Comparison of ENCODE assay signal across 32 cellular contexts in genomic region chr5:6700074-6700685, GRCh38.
"Had no signal": no experiment of that assay in that cellular context is flagged by ENCODE, and none has a peak within 500 bp of the region (broad histone marks: within the 10 kb centered on the region; RNA-seq: fewer than 3 reads in every experiment).

No MANE protein-coding gene starts in this region.

- H3K36me3 Mint-ChIP-seq: naive thymus-derived CD4-positive, alpha-beta T cell; stimulated activated memory B cell treated with anti-CD40 and anti-IgM and Interleukin-4, amounts not matched to agents 10 μg/mL and 1 μg/mL and 100 μg/mL, for 72 hours had no signal

- DNase-seq: activated B cell treated with CpG ODN at 0.5 μM for 24 hours; activated CD4-positive, alpha-beta T cell treated with anti-CD3 and anti-CD28 coated beads for 36 hours; activated CD4-positive, alpha-beta T cell treated with anti-CD3 and anti-CD28 coated beads, Interleukin-2, amount 50 U/mL, for 4 hours; activated effector memory CD4-positive, alpha-beta T cell treated with Interleukin-2 at 50 U/mL for 16 hours; activated naive CD4-positive, alpha-beta T cell treated with Interleukin-2 at 50 U/mL for 16 hours; activated T-cell treated with anti-CD3 and anti-CD28 coated beads for 4 hours; anterior cingulate cortex; central memory CD4-positive, alpha-beta T cell; esophagus squamous epithelium; hippocampal formation; immature natural killer cell; kidney; midbrain; naive thymus-derived CD4-positive, alpha-beta T cell; occipital lobe; stimulated activated CD4-positive, alpha-beta T cell treated with anti-CD3 and anti-CD28 coated beads, Interleukin-1b, Interleukin-23, amount 100 ng/mL, for 48 hours; stimulated activated CD4-positive, alpha-beta T cell treated with anti-CD3 and anti-CD28 coated beads, Interleukin-4, amount 100 ng/mL, for 4 hours; stimulated activated CD8-positive, alpha-beta memory T cell treated with anti-CD3 and anti-CD28 coated beads, Interleukin-4, amount 100 ng/mL, for 48 hours; T-helper 2 cell; thyroid gland; upper lobe of left lung had no signal

- H3K9me3 Mint-ChIP-seq: activated B cell treated with CpG ODN at 0.5 μM for 24 hours; dendritic cell treated with granulocyte-macrophage colony-stimulating factor and Interleukin-4, amounts not matched to agents 40 ng/mL and 50 ng/mL, for 4 days; stimulated activated memory B cell treated with anti-CD40 and anti-IgM and Interleukin-4, amounts not matched to agents 10 μg/mL and 1 μg/mL and 100 μg/mL, for 72 hours had no signal

- H3K4me3 Mint-ChIP-seq: activated B cell treated with CpG ODN at 0.5 μM for 24 hours; activated CD4-positive, alpha-beta T cell treated with anti-CD3 and anti-CD28 coated beads for 36 hours; activated naive CD8-positive, alpha-beta T cell; dendritic cell treated with granulocyte-macrophage colony-stimulating factor and Interleukin-4, amounts not matched to agents 40 ng/mL and 50 ng/mL, for 4 days; immature natural killer cell; memory B cell; naive thymus-derived CD4-positive, alpha-beta T cell; stimulated activated memory B cell treated with anti-CD40 and anti-IgM and Interleukin-4, amounts not matched to agents 10 μg/mL and 1 μg/mL and 100 μg/mL, for 72 hours had no signal

- ATAC-seq: activated CD4-positive, alpha-beta T cell treated with anti-CD3 and anti-CD28 coated beads for 36 hours; gastroesophageal sphincter; naive thymus-derived CD4-positive, alpha-beta T cell; stimulated activated memory B cell treated with anti-CD40 and anti-IgM and Interleukin-4, amounts not matched to agents 10 μg/mL and 1 μg/mL and 100 μg/mL, for 72 hours had no signal

- H3K9me3 ChIP-seq: breast epithelium, esophagus squamous epithelium, gastroesophageal sphincter, right atrium auricular region, stomach, thyroid gland, upper lobe of left lung, vagina had no signal

- H3K4me1 Mint-ChIP-seq: immature natural killer cell had no signal

- H3K4me1 ChIP-seq: parathyroid adenoma had no signal

- H3K27ac ChIP-seq: esophagus squamous epithelium, gastroesophageal sphincter, parathyroid adenoma, right atrium auricular region, thyroid gland, upper lobe of left lung, vagina had no signal

- H3K27ac Mint-ChIP-seq: activated B cell treated with CpG ODN at 0.5 μM for 24 hours; activated CD4-positive, alpha-beta T cell treated with anti-CD3 and anti-CD28 coated beads for 36 hours; activated naive CD8-positive, alpha-beta T cell; dendritic cell treated with granulocyte-macrophage colony-stimulating factor and Interleukin-4, amounts not matched to agents 40 ng/mL and 50 ng/mL, for 4 days; immature natural killer cell; memory B cell; naive thymus-derived CD4-positive, alpha-beta T cell; stimulated activated memory B cell treated with anti-CD40 and anti-IgM and Interleukin-4, amounts not matched to agents 10 μg/mL and 1 μg/mL and 100 μg/mL, for 72 hours had no signal

- H3K36me3 ChIP-seq: breast epithelium, esophagus squamous epithelium, gastroesophageal sphincter, right atrium auricular region, stomach, thyroid gland, upper lobe of left lung, vagina had no signal

- H3K27me3 ChIP-seq: gastroesophageal sphincter, right atrium auricular region, thyroid gland, upper lobe of left lung, vagina had no signal

- H3K4me3 ChIP-seq: breast epithelium, esophagus squamous epithelium, gastroesophageal sphincter, right atrium auricular region, smooth muscle cell, stomach, thyroid gland, upper lobe of left lung, vagina had no signal
